In the genomic region with DNA sequence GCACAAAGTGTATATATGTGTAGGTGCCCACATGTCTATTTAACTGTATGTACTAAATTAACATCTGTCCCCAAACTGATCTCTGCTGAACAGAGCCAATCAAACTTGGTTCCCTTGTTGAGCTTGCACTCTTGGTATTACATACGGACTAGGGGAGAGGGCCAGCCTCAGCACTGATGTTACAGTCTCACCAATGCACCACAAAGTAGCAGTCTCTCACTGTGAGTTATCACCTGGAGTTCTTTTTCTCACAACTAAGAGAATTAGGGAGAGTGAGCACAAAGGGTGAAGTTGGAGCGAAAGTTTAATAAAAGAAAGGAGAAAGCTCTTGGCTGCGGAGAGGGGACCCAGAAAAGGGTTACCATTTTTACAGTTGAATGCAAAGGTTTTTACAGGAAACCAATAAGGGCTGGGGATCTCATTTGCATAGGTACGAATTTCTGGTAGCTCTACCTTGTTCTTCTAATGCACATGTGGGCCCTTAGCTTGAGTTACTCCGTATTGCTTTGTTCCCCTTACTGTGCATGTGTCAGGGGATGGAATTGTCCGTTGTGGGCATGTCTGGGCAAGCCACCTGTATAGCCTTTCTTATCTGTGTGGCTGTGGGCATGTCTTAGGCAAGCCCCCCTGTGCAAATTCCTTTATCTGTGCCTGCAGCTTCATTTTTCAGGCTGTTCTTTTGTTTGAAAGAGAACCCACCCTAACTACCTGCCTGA, we compare ENCODE assay signal across 9 cellular contexts. TPM values are rescaled to one million over a fixed set of nuclear protein-coding genes. Genes with fewer than 3 reads are reported as not detected.
A peak's percentile ranks its signal among the peaks of the same experiment; 100 is the strongest.
DNase-seq lines count a peak whose midpoint lies in the region; ATAC-seq lines count a peak whose summit lies in the region.
"Had no signal": no experiment of that assay in that cellular context is flagged by ENCODE, and none has a peak within 500 bp of the region (broad histone marks: within the 10 kb centered on the region; RNA-seq: fewer than 3 reads in every experiment).

No MANE protein-coding gene starts in this region.

- no peak for DNase-seq in stimulated activated naive CD8-positive, alpha-beta T cell treated with anti-CD3 and anti-CD28 coated beads, Interleukin-15, Interleukin-2, amounts not matched to agents 100 U/mL and 50 U/mL, for 24 hours
- DNase-seq in NOMO-1 treated with dmso at 0.1 percent for 144 hours (lab: John Stamatoyannopoulos, UW; ENCODE audit: unreplicated experiment) (peak; percentile 14), ecto neural progenitor cell (ENCODE audit: low spot score) (no peak)
- no peak for DNase-seq in central memory CD8-positive, alpha-beta T cell (ENCODE audit: low spot score in 2 of 2)
- DNase-seq: NCI-H510A treated with DMSO at 0.1 percent for 48 hours had no signal

- H3K4me1 Mint-ChIP-seq in stimulated activated naive CD8-positive, alpha-beta T cell treated with anti-CD3 and anti-CD28 coated beads, Interleukin-15, Interleukin-2, amounts not matched to agents 100 ng/mL and 50 ng/mL, for 24 hours (ENCODE audit: low read depth) = peaks cover 96% of the 10 kb centered on the region
- peaks cover 67% of the 10 kb centered on the region for H3K4me1 Mint-ChIP-seq in central memory CD8-positive, alpha-beta T cell

- no peaks in the 10 kb centered on the region for H3K9me3 Mint-ChIP-seq in stimulated activated naive CD8-positive, alpha-beta T cell treated with anti-CD3 and anti-CD28 coated beads, Interleukin-15, Interleukin-2, amounts not matched to agents 100 ng/mL and 50 ng/mL, for 24 hours
- H3K9me3 Mint-ChIP-seq in central memory CD8-positive, alpha-beta T cell = peaks cover 11% of the 10 kb centered on the region

- H3K4me3 Mint-ChIP-seq in stimulated activated naive CD8-positive, alpha-beta T cell treated with anti-CD3 and anti-CD28 coated beads, Interleukin-15, Interleukin-2, amounts not matched to agents 100 ng/mL and 50 ng/mL, for 24 hours = peak overlapping the region; percentile 83
- peak overlapping the region; percentile 79 for H3K4me3 Mint-ChIP-seq in central memory CD8-positive, alpha-beta T cell

- H3K27me3 Mint-ChIP-seq in stimulated activated naive CD8-positive, alpha-beta T cell treated with anti-CD3 and anti-CD28 coated beads, Interleukin-15, Interleukin-2, amounts not matched to agents 100 ng/mL and 50 ng/mL, for 24 hours = no peaks in the 10 kb centered on the region
- peaks cover 10% of the 10 kb centered on the region for H3K27me3 Mint-ChIP-seq in central memory CD8-positive, alpha-beta T cell

- ATAC-seq in stimulated activated naive CD8-positive, alpha-beta T cell treated with anti-CD3 and anti-CD28 coated beads, Interleukin-15, Interleukin-2, amounts not matched to agents 100 U/mL and 50 U/mL, for 24 hours = no peak
- no peak for ATAC-seq in central memory CD8-positive, alpha-beta T cell (replicated peaks; ENCODE audit: extremely low read depth, poor library complexity, severe bottlenecking)
- ATAC-seq in GM21447 (IDR thresholded peaks at IDR 0.05; ENCODE audit: unreplicated experiment) (no peak), HG03135 (IDR thresholded peaks at IDR 0.05; ENCODE audit: unreplicated experiment) (no peak), esophagus mucosa (no peak)

- H3K36me3 Mint-ChIP-seq in stimulated activated naive CD8-positive, alpha-beta T cell treated with anti-CD3 and anti-CD28 coated beads, Interleukin-15, Interleukin-2, amounts not matched to agents 100 ng/mL and 50 ng/mL, for 24 hours (ENCODE audit: low read depth) = no peaks in the 10 kb centered on the region
- H3K36me3 Mint-ChIP-seq in central memory CD8-positive, alpha-beta T cell (ENCODE audit: insufficient read depth) = peaks cover 30% of the 10 kb centered on the region

- H3K27ac Mint-ChIP-seq in stimulated activated naive CD8-positive, alpha-beta T cell treated with anti-CD3 and anti-CD28 coated beads, Interleukin-15, Interleukin-2, amounts not matched to agents 100 ng/mL and 50 ng/mL, for 24 hours = peak overlapping the region; percentile 92
- H3K27ac Mint-ChIP-seq in central memory CD8-positive, alpha-beta T cell (ENCODE audit: low read depth) = peak overlapping the region; percentile 100

RNA-seq across cellular contexts. Expression of gene CHI3L2, which starts 13.3 kb away (rescaled TPM):
- total RNA-seq in esophagus mucosa = 7.7 TPM

RNA-seq across cellular contexts. Expression of gene DENND2D, which starts 13.8 kb away (rescaled TPM):
- total RNA-seq in esophagus mucosa = 47.5 TPM
